Comparison of ENCODE assay signal across 11 cellular contexts in the genomic region with DNA sequence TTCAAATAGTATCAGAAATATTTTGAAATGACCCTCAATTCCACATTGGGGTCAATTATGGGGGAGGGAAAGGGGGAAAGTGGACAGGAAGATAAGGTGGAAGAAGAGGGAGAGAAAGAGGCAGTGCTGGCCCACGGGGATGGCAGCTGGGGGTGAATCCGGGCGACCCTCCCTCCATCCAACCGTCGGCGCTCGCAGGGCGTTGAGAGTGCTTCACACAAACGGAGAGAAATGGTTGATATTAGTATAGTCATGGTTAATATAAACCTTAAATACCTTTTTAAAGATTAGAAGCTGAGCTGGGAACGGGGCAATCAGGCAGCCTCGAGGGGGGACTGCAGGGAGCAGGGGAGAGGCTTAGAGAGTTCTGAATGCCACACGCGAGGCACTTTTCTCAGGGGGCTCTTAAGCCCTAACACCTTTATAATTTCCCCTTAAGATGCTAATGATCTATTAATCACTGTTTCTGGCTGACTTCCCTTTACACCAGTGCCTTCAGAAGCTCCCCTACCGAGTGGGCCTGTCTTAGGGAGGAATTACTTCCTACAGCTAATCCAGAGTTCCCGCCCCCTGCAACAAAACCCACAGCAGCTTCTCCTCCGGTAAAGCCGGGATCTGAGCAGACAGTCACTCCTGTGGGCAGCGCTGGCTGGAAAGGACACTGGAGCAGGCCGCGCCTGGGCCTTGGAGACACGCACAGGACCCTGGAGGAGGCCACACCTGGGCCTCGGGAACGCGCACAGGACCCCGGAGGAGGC. TPM values are rescaled to one million over a fixed set of nuclear protein-coding genes. Genes with fewer than 3 reads are reported as not detected.
A peak's percentile ranks its signal among the peaks of the same experiment; 100 is the strongest.
DNase-seq lines count a peak whose midpoint lies in the region; ATAC-seq and TF ChIP-seq lines count a peak whose summit lies in the region.
"Had no signal": no experiment of that assay in that cellular context is flagged by ENCODE, and none has a peak within 500 bp of the region (broad histone marks: within the 10 kb centered on the region; RNA-seq: fewer than 3 reads in every experiment).

No MANE protein-coding gene starts in this region.

- POLR2A ChIA-PET in CD8-positive, alpha-beta memory T cell (lab: Charles Lee) = no interaction called here
- POLR2A ChIA-PET in PC-3 (lab: Charles Lee; ENCODE audit: unreplicated experiment) = no interaction called here

- TF ChIP-seq CTCF in neural crest cell (conservative IDR thresholded peaks at IDR 0.05) (no peak), PC-3 (conservative IDR thresholded peaks at IDR 0.05; ENCODE audit: low read depth, low read length) (no peak)

- H3K36me3 ChIP-seq in CD8-positive, alpha-beta memory T cell (ENCODE audit: insufficient read depth, low read length) = no peaks in the 10 kb centered on the region
- no peaks in the 10 kb centered on the region for H3K36me3 ChIP-seq in PC-3 (ENCODE audit: low read depth, low read length)
- H3K36me3 ChIP-seq: gastrocnemius medialis had no signal

- no peaks in the 10 kb centered on the region for H3K27me3 Mint-ChIP-seq in CD8-positive, alpha-beta memory T cell
- H3K27me3 Mint-ChIP-seq in neural crest cell (ENCODE audit: low read depth) = no peaks in the 10 kb centered on the region
- H3K27me3 Mint-ChIP-seq: activated CD8-positive, alpha-beta memory T cell treated with anti-CD3 and anti-CD28 coated beads, Interleukin-2, amount 10 ng/mL, durations not matched to agents 7 days and 5 days had no signal

- intact Hi-C loops in PC-3 (cut with micrococcal nuclease) = no loop called here

- BruUV-seq in PC-3 (replicated peaks; lab: Mats Ljungman, UMichigan) = no TSS peak

- no peaks in the 10 kb centered on the region for H3F3A ChIP-seq in PC-3 (ENCODE audit: low read length, unreplicated experiment)

- H3K4me1 Mint-ChIP-seq in CD8-positive, alpha-beta memory T cell = peaks cover 33 to 52% (median 46%) of the 10 kb centered on the region in 3 donors
- peaks cover 13% of the 10 kb centered on the region for H3K4me1 Mint-ChIP-seq in neural crest cell

- peaks cover 28% of the 10 kb centered on the region for H3K4me1 ChIP-seq in CD8-positive, alpha-beta memory T cell (ENCODE audit: insufficient read depth, low read length)
- no peaks in the 10 kb centered on the region for H3K4me1 ChIP-seq in PC-3 (ENCODE audit: insufficient read depth, low read length)
- H3K4me1 ChIP-seq: gastrocnemius medialis had no signal

- no peaks in the 10 kb centered on the region for H3K79me2 ChIP-seq in PC-3 (ENCODE audit: low read length)

- H3K36me3 Mint-ChIP-seq in CD8-positive, alpha-beta memory T cell = peaks cover 0 to 11% (median 4%) of the 10 kb centered on the region in 3 donors
- H3K36me3 Mint-ChIP-seq in neural crest cell (ENCODE audit: low read depth) = no peaks in the 10 kb centered on the region
- H3K36me3 Mint-ChIP-seq: activated CD8-positive, alpha-beta memory T cell treated with anti-CD3 and anti-CD28 coated beads, Interleukin-2, amount 10 ng/mL, durations not matched to agents 7 days and 5 days had no signal

- no peaks in the 10 kb centered on the region for H3K9me3 Mint-ChIP-seq in CD8-positive, alpha-beta memory T cell
- no peaks in the 10 kb centered on the region for H3K9me3 Mint-ChIP-seq in neural crest cell

- H2AFZ ChIP-seq in PC-3 (ENCODE audit: low read length) = no peak overlapping the region

- H4K20me1 ChIP-seq in PC-3 (ENCODE audit: low read length) = no peaks in the 10 kb centered on the region

- no peak overlapping the region for H3K9ac ChIP-seq in PC-3 (ENCODE audit: low read length)

- H3K27me3 ChIP-seq in CD8-positive, alpha-beta memory T cell (ENCODE audit: insufficient read depth, low read length, poor library complexity, severe bottlenecking) = no peaks in the 10 kb centered on the region
- H3K27me3 ChIP-seq in PC-3 (ENCODE audit: low read length) = no peaks in the 10 kb centered on the region
- H3K27me3 ChIP-seq: gastrocnemius medialis had no signal

- no peaks in the 10 kb centered on the region for H3K9me2 ChIP-seq in PC-3 (replicated peaks; ENCODE audit: low read length)

- H3K4me2 ChIP-seq in PC-3 (ENCODE audit: low read length) = no peak overlapping the region

- no peak for ATAC-seq in GM18907 (IDR thresholded peaks at IDR 0.05; ENCODE audit: unreplicated experiment)
- ATAC-seq in GM18520 (IDR thresholded peaks at IDR 0.05; ENCODE audit: unreplicated experiment) = no peak
- ATAC-seq in PC-3 = no peak
- ATAC-seq: activated CD8-positive, alpha-beta memory T cell treated with anti-CD3 and anti-CD28 coated beads, Interleukin-2, amount 10 ng/mL, durations not matched to agents 7 days and 5 days; gastrocnemius medialis had no signal

- H3K27ac ChIP-seq in CD8-positive, alpha-beta memory T cell (ENCODE audit: low read depth, low read length) = no peak overlapping the region
- H3K27ac ChIP-seq in PC-3 (ENCODE audit: low read length) = no peak overlapping the region
- H3K27ac ChIP-seq: gastrocnemius medialis had no signal

- CTCF ChIA-PET in CD8-positive, alpha-beta memory T cell (lab: Charles Lee) = interaction anchor here (1.1 kb wide), 1 partner anchor 81 kb away, joined by 3 read pairs; no protein-coding TSS in a partner anchor
- CTCF ChIA-PET in PC-3 (lab: Charles Lee) = no interaction called here

- peak overlapping the region in 6 of 8 donors; percentile 46 to 90 (median 64) for H3K27ac Mint-ChIP-seq in CD8-positive, alpha-beta memory T cell
- peak overlapping the region; percentile 62 for H3K27ac Mint-ChIP-seq in neural crest cell (ENCODE audit: unreplicated experiment)
- H3K27ac Mint-ChIP-seq: activated CD8-positive, alpha-beta memory T cell treated with anti-CD3 and anti-CD28 coated beads, Interleukin-2, amount 10 ng/mL, durations not matched to agents 7 days and 5 days had no signal

- no peaks in the 10 kb centered on the region for H3K9me3 ChIP-seq in CD8-positive, alpha-beta memory T cell (ENCODE audit: low read length)
- H3K9me3 ChIP-seq in PC-3 (ENCODE audit: low read length) = no peaks in the 10 kb centered on the region
- H3K9me3 ChIP-seq: gastrocnemius medialis had no signal

- DNase-seq in CD8-positive, alpha-beta memory T cell = no peak
- DNase-seq in Kasumi-1 (lab: John Stamatoyannopoulos, UW) (peak; percentile 31 to 34), ecto neural progenitor cell (ENCODE audit: low spot score) (peak; percentile 75), neural crest cell (ENCODE audit: low read depth, low spot score) (no peak), PC-3 (no peak)
- no peak for DNase-seq in stimulated activated CD4-positive, alpha-beta T cell treated with anti-CD3 and anti-CD28 coated beads, Interleukin-1b, Interleukin-23, amount 100 ng/mL, for 48 hours
- DNase-seq: activated CD8-positive, alpha-beta memory T cell treated with anti-CD3 and anti-CD28 coated beads, Interleukin-2, amount 10 ng/mL, durations not matched to agents 7 days and 5 days; gastrocnemius medialis; NCI-H1930 had no signal

- peak overlapping the region in 1 of 7 donors; percentile 68 for H3K4me3 Mint-ChIP-seq in CD8-positive, alpha-beta memory T cell
- H3K4me3 Mint-ChIP-seq in neural crest cell = no peak overlapping the region
- H3K4me3 Mint-ChIP-seq: activated CD8-positive, alpha-beta memory T cell treated with anti-CD3 and anti-CD28 coated beads, Interleukin-2, amount 10 ng/mL, durations not matched to agents 7 days and 5 days had no signal

- no peak overlapping the region for H3K4me3 ChIP-seq in CD8-positive, alpha-beta memory T cell (ENCODE audit: low read length)
- no peak overlapping the region for H3K4me3 ChIP-seq in PC-3 (ENCODE audit: low read length)
- H3K4me3 ChIP-seq: gastrocnemius medialis had no signal

RNA-seq across cellular contexts. Expression of gene PRKAG2, which starts 39.5 kb away (rescaled TPM):
- 10 to 100 TPM; 23.1 to 27.2 TPM for total RNA-seq in CD8-positive, alpha-beta memory T cell
- 31.4 TPM for polyA plus RNA-seq in CD8-positive, alpha-beta memory T cell
- total RNA-seq in neural crest cell (11.8 and 12.5 TPM in 2 replicates), PC-3 (2014; rRNA removed) (21.5 and 23.9 TPM in 2 replicates)

Comparison
In these comparisons a context has a peak if more than half of its experiments do, and no peak if none do; other contexts are left out.
1. DNase-seq: peak in Kasumi-1 (2 of 2) and ecto neural progenitor cell (single experiment); none in CD8-positive, alpha-beta memory T cell (0 of 5), neural crest cell (single experiment), stimulated activated CD4-positive, alpha-beta T cell treated with anti-CD3 and anti-CD28 coated beads, Interleukin-1b, Interleukin-23, amount 100 ng/mL, for 48 hours (single experiment) and PC-3 (single experiment).